Comparison of ENCODE assay signal across 8 cellular contexts in the genomic region with DNA sequence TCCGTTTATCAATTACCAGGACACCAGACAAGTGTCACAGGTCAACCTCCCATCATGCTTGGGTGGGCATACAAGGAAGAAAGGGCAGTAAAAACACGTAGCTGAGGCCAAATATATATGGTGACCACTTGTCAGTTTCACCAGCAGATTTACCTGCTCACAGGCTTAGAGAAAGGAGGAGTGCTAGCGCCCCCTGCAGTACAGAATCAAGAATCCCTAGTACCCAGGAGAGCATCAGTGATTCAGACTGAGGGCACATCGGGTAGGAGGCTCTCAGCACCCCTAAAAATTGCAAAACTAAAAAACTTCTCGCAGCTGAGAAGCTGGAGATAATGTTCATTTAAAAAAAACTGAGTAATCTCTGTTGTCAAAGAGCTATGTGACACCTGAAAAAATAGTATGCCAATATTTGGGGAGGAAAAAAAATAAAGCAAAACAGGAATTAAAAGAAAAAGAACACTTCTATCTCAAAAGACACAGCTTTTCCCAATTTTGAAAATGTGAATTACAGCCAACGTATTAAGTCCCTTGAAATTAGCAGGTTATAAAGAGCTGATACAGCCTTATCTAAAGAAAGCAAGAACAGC. TPM values are rescaled to one million over a fixed set of nuclear protein-coding genes. Genes with fewer than 3 reads are reported as not detected.
DNase-seq lines count a peak whose midpoint lies in the region; ATAC-seq and TF ChIP-seq lines count a peak whose summit lies in the region.

No MANE protein-coding gene starts in this region.

- no peaks in the 10 kb centered on the region for H3K9me2 ChIP-seq in OCI-LY1 (ENCODE audit: low read depth, low read length)

- H3K4me1 ChIP-seq in OCI-LY1 (ENCODE audit: insufficient read depth, low read length, severe bottlenecking) (no peaks in the 10 kb centered on the region), right lobe of liver (no peaks in the 10 kb centered on the region)

- TF ChIP-seq CTCF in Calu3 (IDR thresholded peaks at IDR 0.05; ENCODE audit: unreplicated experiment) (peak; percentile 69), OCI-LY1 (IDR thresholded peaks at IDR 0.05; ENCODE audit: low read length) (peak; percentile 83), astrocyte of the cerebellum (IDR thresholded peaks at IDR 0.05; ENCODE audit: low read depth, low read length, missing control alignments) (peak; percentile 65), right lobe of liver (IDR thresholded peaks at IDR 0.05) (peak; percentile 46 to 67 (median 56))

- no peaks in the 10 kb centered on the region for H3K79me2 ChIP-seq in OCI-LY1 (ENCODE audit: insufficient read depth, low read length)

- H3K9ac ChIP-seq in OCI-LY1 (ENCODE audit: low read length), result no peak overlapping the region

- intact Hi-C loops in Calu3 (cut with micrococcal nuclease; ENCODE audit: unreplicated experiment) (loop anchor here (2.0 to 10.0 kb wide), 6 partner anchors 127 to 1525 kb away; a partner anchor contains a TSS), right lobe of liver (cut with DNase I) (loop anchor here in 1 of 2 donors (10.0 kb wide), 1 partner anchor 1375 kb away; no protein-coding TSS in a partner anchor)

- no peak overlapping the region for H3K4me3 Mint-ChIP-seq in Calu3 (ENCODE audit: low read depth, unreplicated experiment)

- no peak overlapping the region for H3K27ac Mint-ChIP-seq in Calu3 (ENCODE audit: unreplicated experiment)

- no peaks in the 10 kb centered on the region for H3K27me3 ChIP-seq in OCI-LY1 (ENCODE audit: insufficient read depth, low read length)
- no peaks in the 10 kb centered on the region for H3K27me3 ChIP-seq in right lobe of liver

- DNase-seq in Calu3 (peak; percentile 70), astrocyte of the cerebellum (ENCODE audit: low read depth) (no peak), right lobe of liver (peak in 1 of 3 donors; percentile 46), hepatic stellate cell (ENCODE audit: low spot score) (no peak), cerebellum (ENCODE audit: low spot score) (no peak)

- no peaks in the 10 kb centered on the region for H3K9me3 Mint-ChIP-seq in Calu3 (ENCODE audit: low read depth, unreplicated experiment)

- in situ Hi-C loops in astrocyte of the cerebellum (cut with HindIII; ENCODE audit: low sequenced_read_pairs), result loop anchor here (25.0 kb wide), 1 partner anchor 1357 kb away; no protein-coding TSS in a partner anchor

- H3K4me2 ChIP-seq in OCI-LY1 (ENCODE audit: low read length), result no peak overlapping the region

- no peak overlapping the region for H2AFZ ChIP-seq in OCI-LY1 (ENCODE audit: low read length)

- H3K9me3 ChIP-seq in OCI-LY1 (ENCODE audit: low read length), result no peaks in the 10 kb centered on the region
- no peaks in the 10 kb centered on the region for H3K9me3 ChIP-seq in right lobe of liver

- H3K36me3 Mint-ChIP-seq in Calu3 (ENCODE audit: insufficient read depth, unreplicated experiment), result no peaks in the 10 kb centered on the region

- H3K4me1 Mint-ChIP-seq in Calu3 (ENCODE audit: low read depth, unreplicated experiment), result no peaks in the 10 kb centered on the region

- H3K36me3 ChIP-seq in OCI-LY1 (ENCODE audit: insufficient read depth, low read length), result no peaks in the 10 kb centered on the region
- no peaks in the 10 kb centered on the region for H3K36me3 ChIP-seq in right lobe of liver

- no TSS peak for BruUV-seq in Calu3 (replicated peaks; lab: Mats Ljungman, UMichigan)

- no peak overlapping the region for H3K27ac ChIP-seq in OCI-LY1 (ENCODE audit: low read depth, low read length, poor library complexity, severe bottlenecking)
- no peak overlapping the region for H3K27ac ChIP-seq in right lobe of liver

- no peaks in the 10 kb centered on the region for H3F3A ChIP-seq in OCI-LY1 (ENCODE audit: insufficient read depth, low read length)

- H3K27me3 Mint-ChIP-seq in Calu3 (ENCODE audit: unreplicated experiment), result peaks cover 54% of the 10 kb centered on the region

- H3K4me3 ChIP-seq in OCI-LY1 (ENCODE audit: low read depth, low read length, poor library complexity, severe bottlenecking), result no peak overlapping the region
- no peak overlapping the region for H3K4me3 ChIP-seq in astrocyte of the cerebellum (ENCODE audit: low read depth, low read length)
- H3K4me3 ChIP-seq in right lobe of liver, result no peak overlapping the region

- CTCF ChIA-PET in Calu3 (lab: Charles Lee), result no interaction called here

- H4K20me1 ChIP-seq in OCI-LY1 (ENCODE audit: insufficient read depth, low read length), result no peaks in the 10 kb centered on the region

- peak; percentile 65 for ATAC-seq in GM19035 (IDR thresholded peaks at IDR 0.05; ENCODE audit: unreplicated experiment)
- ATAC-seq in HG03521 (IDR thresholded peaks at IDR 0.05; ENCODE audit: unreplicated experiment), result peak; percentile 72
- peak; percentile 55 to 70 (median 66) for ATAC-seq in right lobe of liver

- no peak for TF ChIP-seq POLR2A in right lobe of liver (IDR thresholded peaks at IDR 0.05)

- 8% methylated on average over 6 of the region's 6 CpGs for WGBS in right lobe of liver (ENCODE audit: insufficient coverage, low coverage, low lambda C conversion rate, missing lambda C conversion rate)

RNA-seq across cellular contexts. Expression of a gene that starts 21.2 kb away (rescaled TPM):
- total RNA-seq in Calu3 (2022) (88.1 and 91.3 TPM in 2 replicates), right lobe of liver (10 to 100 TPM; 16.6 to 30.1 (median 27.3) TPM), cerebellum (10.3 TPM)

RNA-seq across cellular contexts. Expression of a gene that starts 29.5 kb away (rescaled TPM):
- total RNA-seq in Calu3 (2022) (2.0 and 6.2 TPM in 2 replicates), right lobe of liver (1 to 10 TPM in 5 of 6 experiments, not detected in 1; 1.1 to 2.2 (median 1.4) TPM), cerebellum (0.73 TPM)
